ENCODE assay signal across 17 cellular contexts in the genomic region with DNA sequence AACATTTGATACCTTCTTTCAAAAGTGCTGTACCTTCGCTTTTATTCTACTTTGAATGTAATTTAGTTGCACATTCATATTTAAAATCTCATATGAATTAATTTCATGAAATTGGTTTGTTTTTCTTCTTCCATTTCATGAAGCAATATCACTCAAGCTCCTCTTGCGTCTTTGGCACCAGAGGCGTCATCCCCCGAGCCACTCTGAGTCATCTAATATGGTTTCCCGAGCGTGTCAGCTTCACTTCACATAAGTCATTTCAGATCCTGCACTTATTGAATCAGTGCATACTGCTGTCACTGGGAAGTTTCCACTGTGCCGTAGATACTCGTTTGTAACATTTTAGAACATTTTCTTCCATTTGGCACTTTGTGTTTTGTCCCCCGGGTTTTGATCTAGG. TPM values are rescaled to one million over a fixed set of nuclear protein-coding genes. Genes with fewer than 3 reads are reported as not detected.
DNase-seq lines count a peak whose midpoint lies in the region; ATAC-seq and TF ChIP-seq lines count a peak whose summit lies in the region.
"Had no signal": no experiment of that assay in that cellular context is flagged by ENCODE, and none has a peak within 500 bp of the region (broad histone marks: within the 10 kb centered on the region; RNA-seq: fewer than 3 reads in every experiment).

No MANE protein-coding gene starts in this region.

- in situ Hi-C loops in astrocyte of the cerebellum (cut with HindIII; ENCODE audit: low sequenced_read_pairs): no loop called here

- no peak overlapping the region for H3K4me3 ChIP-seq in astrocyte of the cerebellum (ENCODE audit: low read depth, low read length)
- H3K4me3 ChIP-seq: GM12878, GM23338, right atrium auricular region, suprapubic skin had no signal

- H3K27ac Mint-ChIP-seq in CD14-positive monocyte: peak overlapping the region; percentile 21 to 93 (median 82)
- H3K27ac Mint-ChIP-seq: GM23338 had no signal

- no peak overlapping the region for H3K4me3 Mint-ChIP-seq in CD14-positive monocyte
- H3K4me3 Mint-ChIP-seq: central memory CD8-positive, alpha-beta T cell; GM23338 had no signal

- DNase-seq in CD14-positive monocyte (ENCODE audit: low spot score): no peak
- peak; percentile 13 for DNase-seq in HK-2 (ENCODE audit: unreplicated experiment)
- peak; percentile 52 for DNase-seq in astrocyte of the cerebellum (ENCODE audit: low read depth)
- peak; percentile 23 for DNase-seq in kidney tubule cell (ENCODE audit: low spot score)
- no peak for DNase-seq in SHP77 (lab: John Stamatoyannopoulos, UW)
- DNase-seq: activated CD4-positive, CD25-positive, alpha-beta regulatory T cell; DMS 273 treated with DMSO at 0.1 percent for 48 hours; erythroblast; islet precursor cell; NCI-H1436 treated with DMSO at 0.1 percent for 48 hours had no signal

- peaks cover 0 to 2% (median 0%) of the 10 kb centered on the region in 3 donors for H3K27me3 Mint-ChIP-seq in CD14-positive monocyte (ENCODE audit: low read depth in 3 of 3)
- H3K27me3 Mint-ChIP-seq: central memory CD8-positive, alpha-beta T cell had no signal

- intact Hi-C loops in CD14-positive monocyte (cut with micrococcal nuclease): no loop called here

- ATAC-seq in esophagus mucosa (no peak), GM18861 (IDR thresholded peaks at IDR 0.05; ENCODE audit: unreplicated experiment) (no peak)
- ATAC-seq: GM12878, GM23338 had no signal

- peaks cover 0 to 3% (median 0%) of the 10 kb centered on the region in 7 donors for H3K9me3 Mint-ChIP-seq in CD14-positive monocyte
- H3K9me3 Mint-ChIP-seq: central memory CD8-positive, alpha-beta T cell; GM23338 had no signal

- peaks cover 47% of the 10 kb centered on the region for H3K4me1 Mint-ChIP-seq in CD14-positive monocyte

- TF ChIP-seq CTCF in CD14-positive monocyte (IDR thresholded peaks at IDR 0.05): no peak
- no peak for TF ChIP-seq CTCF in astrocyte of the cerebellum (IDR thresholded peaks at IDR 0.05; ENCODE audit: low read depth, low read length, missing control alignments)

- H3K36me3 Mint-ChIP-seq in CD14-positive monocyte: peaks cover 13 to 24% of the 10 kb centered on the region in 2 donors

RNA-seq across cellular contexts. Expression of a gene that starts 52.4 kb away (rescaled TPM):
- 10 to 100 TPM; 10.2 to 12.8 TPM for polyA plus RNA-seq in CD14-positive monocyte
- total RNA-seq in esophagus mucosa: 5.3 TPM

Comparison
In these comparisons a context has a peak if more than half of its experiments do, and no peak if none do; other contexts are left out.
1. DNase-seq: peak in HK-2 (single experiment), astrocyte of the cerebellum (single experiment) and kidney tubule cell (single experiment); none in CD14-positive monocyte (single experiment) and SHP77 (0 of 2).